In genomic region chr3:51982838-51983577, GRCh38 we compare ENCODE assay signal across 8 cellular contexts. TPM values are rescaled to one million over a fixed set of nuclear protein-coding genes. Genes with fewer than 3 reads are reported as not detected.
DNase-seq lines count a peak whose midpoint lies in the region; ATAC-seq and TF ChIP-seq lines count a peak whose summit lies in the region.

Gene ACY1 (plus strand): TSS chr3:51983535. CDS start chr3:51984065, 530 bp downstream.

- H3K36me3 Mint-ChIP-seq in HFFc6 (ENCODE audit: low read depth): no peaks in the 10 kb centered on the region

- peak within 1 kb of the TSS; percentile 44 for H3K4me3 ChIP-seq in kidney epithelial cell (ENCODE audit: low read depth, low read length)

- peak; percentile 88 for DNase-seq in DMS 273 (lab: John Stamatoyannopoulos, UW; ENCODE audit: unreplicated experiment)
- no peak for DNase-seq in DMS 273 treated with DMSO at 0.1 percent for 48 hours (lab: John Stamatoyannopoulos, UW)
- peak; percentile 86 for DNase-seq in HFFc6
- peak; percentile 37 for DNase-seq in NCI-H1048 (lab: John Stamatoyannopoulos, UW)
- peak; percentile 74 for DNase-seq in cerebellar cortex (ENCODE audit: low spot score)
- no peak for DNase-seq in kidney epithelial cell (ENCODE audit: low read depth)
- peak; percentile 91 for DNase-seq in stimulated activated CD4-positive, alpha-beta T cell treated with anti-CD3 and anti-CD28 coated beads, Interleukin-15, amount 100 ng/mL, for 24 hours

- peak; percentile 85 for ATAC-seq in activated CD4-positive, CD25-positive, alpha-beta regulatory T cell treated with anti-CD3 and anti-CD28 coated beads, Interleukin-2, amount 50 U/mL, for 24 hours

- peaks cover 33% of the 10 kb centered on the region for H3K4me1 Mint-ChIP-seq in HFFc6 (ENCODE audit: low read depth)

- peaks cover 2% of the 10 kb centered on the region for H3K27me3 Mint-ChIP-seq in HFFc6 (ENCODE audit: insufficient read depth)

- no peaks in the 10 kb centered on the region for H3K27me3 ChIP-seq in kidney epithelial cell (ENCODE audit: control insufficient read depth, insufficient read depth, low read length)

- no peaks in the 10 kb centered on the region for H3K9me3 Mint-ChIP-seq in HFFc6

- TF ChIP-seq CTCF in HFFc6 (IDR thresholded peaks at IDR 0.05) (peak; percentile 40; the same call in 1 of the 2 replicates), kidney epithelial cell (IDR thresholded peaks at IDR 0.05; ENCODE audit: insufficient read depth, low read length, poor library complexity, severe bottlenecking) (no peak)

- peak within 1 kb of the TSS; percentile 90 for H3K4me3 Mint-ChIP-seq in HFFc6

- H3K36me3 ChIP-seq in kidney epithelial cell (ENCODE audit: control insufficient read depth, insufficient read depth, low read length): no peaks in the 10 kb centered on the region

- H3K27ac Mint-ChIP-seq in HFFc6: peak within 1 kb of the TSS; percentile 93

RNA-seq across cellular contexts. Expression of gene ACY1, which starts in this region (rescaled TPM):
- 10 to 100 TPM; 40.0 to 49.2 (median 41.5) TPM for total RNA-seq in HFFc6 (2021; fragmentation: NEBNext Ultra II Directional; extraction: Animal tissue kit (Norgen Biotek cat#: 25700))
- total RNA-seq in kidney epithelial cell: 59.4 and 69.0 TPM in 2 replicates

Comparison
In these comparisons a context has a peak if more than half of its experiments do, and no peak if none do; other contexts are left out.
1. DNase-seq: peak in DMS 273 (single experiment), HFFc6 (single experiment), NCI-H1048 (single experiment), cerebellar cortex (single experiment) and stimulated activated CD4-positive, alpha-beta T cell treated with anti-CD3 and anti-CD28 coated beads, Interleukin-15, amount 100 ng/mL, for 24 hours (single experiment); none in DMS 273 treated with DMSO at 0.1 percent for 48 hours (single experiment) and kidney epithelial cell (single experiment).